Comparison of ENCODE assay signal across 32 cellular contexts in genomic region chr10:71562884-71563283, GRCh38.
"Had no signal": no experiment of that assay in that cellular context is flagged by ENCODE, and none has a peak within 500 bp of the region (broad histone marks: within the 10 kb centered on the region; RNA-seq: fewer than 3 reads in every experiment).

No MANE protein-coding gene starts in this region.

- DNase-seq: activated B cell treated with CpG ODN at 0.5 μM for 24 hours; activated CD4-positive, alpha-beta memory T cell treated with anti-CD3 and anti-CD28 coated beads for 36 hours; activated CD4-positive, alpha-beta T cell treated with anti-CD3 and anti-CD28 coated beads, Interleukin-2, amount 10 ng/mL, durations not matched to agents 24 days and 14 days; activated CD8-positive, alpha-beta memory T cell treated with anti-CD3 and anti-CD28 coated beads, Interleukin-2, amount 10 ng/mL, durations not matched to agents 7 days and 5 days; activated CD8-positive, alpha-beta memory T cell treated with anti-CD3 and anti-CD28 coated beads, Interleukin-2, amount 50 U/mL, for 48 hours; activated CD8-positive, alpha-beta T cell treated with anti-CD3 and anti-CD28 coated beads, Interleukin-2, amount 10 ng/mL, durations not matched to agents 7 days and 5 days; activated gamma-delta T cell; activated naive CD4-positive, alpha-beta T cell; activated naive CD4-positive, alpha-beta T cell treated with anti-CD3 and anti-CD28 coated beads, Interleukin-2, amount 10 ng/mL, durations not matched to agents 7 days and 5 days; activated T-cell treated with anti-CD3 and anti-CD28 coated beads for 4 hours; activated T-cell treated with anti-CD3 and anti-CD28 coated beads, Interleukin-2, amount 50 U/mL, for 24 hours; activated T-cell treated with anti-CD3 and anti-CD28 coated beads, Interleukin-2, amount 50 U/mL, for 72 hours; adrenal gland; amygdala; aorta; body of pancreas; caudate nucleus; cortex of kidney; dermis blood vessel endothelial cell; effector CD4-positive, alpha-beta T cell; effector memory CD8-positive, alpha-beta T cell; erythroblast; foreskin keratinocyte; gastrocnemius medialis; glutamatergic neuron; T-helper 1 cell; T-helper 17 cell; T1000; WERI-Rb-1 had no signal

- H3K36me3 ChIP-seq: adrenal gland, esophagus muscularis mucosa, gastrocnemius medialis had no signal

- ATAC-seq: activated CD4-positive, CD25-positive, alpha-beta regulatory T cell treated with anti-CD3 and anti-CD28 coated beads, Interleukin-2, amount 50 U/mL, for 24 hours; activated CD8-positive, alpha-beta memory T cell treated with anti-CD3 and anti-CD28 coated beads, Interleukin-2, amount 10 ng/mL, durations not matched to agents 7 days and 5 days; activated CD8-positive, alpha-beta T cell treated with anti-CD3 and anti-CD28 coated beads, Interleukin-2, amount 10 ng/mL, durations not matched to agents 7 days and 5 days; activated naive CD4-positive, alpha-beta T cell treated with anti-CD3 and anti-CD28 coated beads, Interleukin-2, amount 50 U/mL, for 72 hours; activated T-cell treated with anti-CD3 and anti-CD28 coated beads, Interleukin-2, amount 50 U/mL, for 72 hours; body of pancreas; effector memory CD8-positive, alpha-beta T cell; foreskin keratinocyte; gastrocnemius medialis; T-helper 17 cell had no signal

- H3K27ac ChIP-seq: adrenal gland, body of pancreas, esophagus muscularis mucosa, foreskin keratinocyte, gastrocnemius medialis, WERI-Rb-1 had no signal

- H3K9me3 ChIP-seq: adrenal gland, body of pancreas, esophagus muscularis mucosa, gastrocnemius medialis had no signal

- H3K27me3 ChIP-seq: adrenal gland, body of pancreas, esophagus muscularis mucosa, gastrocnemius medialis had no signal

- H3K4me1 ChIP-seq: adrenal gland, esophagus muscularis mucosa, foreskin keratinocyte, gastrocnemius medialis had no signal

- H3K4me3 ChIP-seq: adrenal gland, body of pancreas, esophagus muscularis mucosa, gastrocnemius medialis had no signal
